ENCODE assay signal across 21 cellular contexts in the genomic region with DNA sequence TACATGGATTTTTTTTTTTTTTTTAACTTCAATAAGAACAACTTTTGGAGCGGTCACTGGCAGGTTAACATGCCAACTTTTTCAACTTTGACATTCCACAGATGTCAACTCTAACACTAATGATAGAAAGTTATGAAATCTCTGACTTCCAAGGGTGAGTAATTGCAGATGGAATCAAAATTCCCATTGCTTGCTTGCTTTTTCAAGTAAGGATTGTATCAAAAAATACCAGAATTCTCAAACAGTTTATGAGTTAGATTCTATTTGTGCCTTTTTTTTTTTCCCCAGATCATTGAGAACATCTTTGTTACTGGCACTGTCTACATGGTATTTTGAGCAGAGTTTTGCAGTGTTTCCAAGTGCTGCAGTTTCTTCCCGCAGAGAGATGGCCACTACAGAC. TPM values are rescaled to one million over a fixed set of nuclear protein-coding genes. Genes with fewer than 3 reads are reported as not detected.
A peak's percentile ranks its signal among the peaks of the same experiment; 100 is the strongest.
DNase-seq lines count a peak whose midpoint lies in the region; ATAC-seq and TF ChIP-seq lines count a peak whose summit lies in the region.
"Had no signal": no experiment of that assay in that cellular context is flagged by ENCODE, and none has a peak within 500 bp of the region (broad histone marks: within the 10 kb centered on the region; RNA-seq: fewer than 3 reads in every experiment).

No MANE protein-coding gene starts in this region.

- H3K36me3 ChIP-seq in breast epithelium = no peaks in the 10 kb centered on the region
- no peaks in the 10 kb centered on the region for H3K36me3 ChIP-seq in body of pancreas (replicated peaks in 1 of 2; ENCODE audit: insufficient read depth in 1 of 2, low read depth in 2 of 2)
- H3K36me3 ChIP-seq in left ventricle myocardium inferior = no peaks in the 10 kb centered on the region
- H3K36me3 ChIP-seq in spleen = no peaks in the 10 kb centered on the region
- H3K36me3 ChIP-seq: adrenal gland, neutrophil, suprapubic skin had no signal

- intact Hi-C loops in MCF 10A (cut with micrococcal nuclease) = no loop called here
- intact Hi-C loops in breast epithelium (cut with DNase I; ENCODE audit: low total_unique reads) = loop anchor here (2.0 kb wide), 1 partner anchor 14 kb away; no protein-coding TSS in a partner anchor
- intact Hi-C loops in body of pancreas (cut with DNase I) = loop anchor here (5.0 kb wide), 1 partner anchor 382 kb away; no protein-coding TSS in a partner anchor
- intact Hi-C loops in left ventricle myocardium inferior (cut with micrococcal nuclease) = loop anchor here (5.0 kb wide), 2 partner anchors 327 to 377 kb away; no protein-coding TSS in a partner anchor
- intact Hi-C loops in spleen (cut with DNase I; ENCODE audit: low total_unique reads) = loop anchor here (5.0 kb wide), 1 partner anchor 327 kb away; no protein-coding TSS in a partner anchor

- POLR2A ChIA-PET in MCF 10A (lab: Yijun Ruan, JAX) = no interaction called here

- H3K4me1 ChIP-seq in breast epithelium (no peaks in the 10 kb centered on the region), body of pancreas (no peaks in the 10 kb centered on the region), left ventricle myocardium inferior (no peaks in the 10 kb centered on the region), spleen (peaks cover 0 to 5% (median 0%) of the 10 kb centered on the region in 6 donors)
- H3K4me1 ChIP-seq: suprapubic skin had no signal

- H3K9me3 Mint-ChIP-seq in MCF 10A (ENCODE audit: unreplicated experiment) = no peaks in the 10 kb centered on the region
- H3K9me3 Mint-ChIP-seq: effector memory CD8-positive, alpha-beta T cell had no signal

- H3K4me1 Mint-ChIP-seq in MCF 10A (ENCODE audit: insufficient read depth, unreplicated experiment) = no peaks in the 10 kb centered on the region
- H3K4me1 Mint-ChIP-seq: activated CD4-positive, alpha-beta T cell treated with anti-CD3 and anti-CD28 coated beads for 36 hours had no signal

- H3K27ac Mint-ChIP-seq in MCF 10A (ENCODE audit: low read depth, unreplicated experiment) = no peak overlapping the region
- H3K27ac Mint-ChIP-seq: activated CD4-positive, alpha-beta T cell treated with anti-CD3 and anti-CD28 coated beads for 36 hours; effector memory CD8-positive, alpha-beta T cell had no signal

- BruUV-seq in MCF 10A (replicated peaks; lab: Mats Ljungman, UMichigan) = no TSS peak

- WGBS in body of pancreas, 2 donors = 54 to 58% methylated on average over 2 of the region's 2 CpGs
- WGBS in spleen, 5 donors = 76 to 89% (median 81%) methylated on average over 2 of the region's 2 CpGs

- H3K9me3 ChIP-seq in breast epithelium (no peaks in the 10 kb centered on the region), body of pancreas (no peaks in the 10 kb centered on the region), left ventricle myocardium inferior (replicated peaks) (peaks cover 6% of the 10 kb centered on the region), spleen (peaks cover 0 to 7% (median 2%) of the 10 kb centered on the region in 8 donors)
- H3K9me3 ChIP-seq: adrenal gland, mucosa of descending colon, neutrophil, suprapubic skin had no signal

- H3K4me3 ChIP-seq in breast epithelium (no peak overlapping the region), body of pancreas (no peak overlapping the region), left ventricle myocardium inferior (no peak overlapping the region), spleen (no peak overlapping the region)
- H3K4me3 ChIP-seq: adrenal gland, mucosa of descending colon, suprapubic skin had no signal

- no peaks in the 10 kb centered on the region for H3K36me3 Mint-ChIP-seq in MCF 10A (ENCODE audit: insufficient read depth, unreplicated experiment)

- TF ChIP-seq POLR2A in breast epithelium (IDR thresholded peaks at IDR 0.05) = no peak
- no peak for TF ChIP-seq POLR2A in body of pancreas (IDR thresholded peaks at IDR 0.05)
- TF ChIP-seq POLR2A in spleen (IDR thresholded peaks at IDR 0.05) = no peak

- CTCF ChIA-PET in MCF 10A (lab: Yijun Ruan, JAX) = interaction anchor here (2.2 to 4.5 kb wide), 5 partner anchors 13 to 381 kb away, joined by 7 to 36 read pairs (median 21); no protein-coding TSS in a partner anchor

- no peak for TF ChIP-seq CTCF in MCF 10A (IDR thresholded peaks at IDR 0.05; ENCODE audit: unreplicated experiment)
- TF ChIP-seq CTCF in breast epithelium (IDR thresholded peaks at IDR 0.05) = no peak
- no peak for TF ChIP-seq CTCF in body of pancreas (IDR thresholded peaks at IDR 0.05)
- no peak for TF ChIP-seq CTCF in left ventricle myocardium inferior (IDR thresholded peaks at IDR 0.05; ENCODE audit: borderline replicate concordance)
- no peak for TF ChIP-seq CTCF in spleen (IDR thresholded peaks at IDR 0.05 in 8 of 11, conservative IDR thresholded peaks at IDR 0.05 in 3 of 11)

- H3K27ac ChIP-seq in breast epithelium = no peak overlapping the region
- no peak overlapping the region for H3K27ac ChIP-seq in body of pancreas
- H3K27ac ChIP-seq in left ventricle myocardium inferior (replicated peaks) = peak overlapping the region; percentile 18
- H3K27ac ChIP-seq in spleen = peak overlapping the region in 1 of 8 donors; percentile 10
- H3K27ac ChIP-seq: 22Rv1, adrenal gland, neutrophil, suprapubic skin had no signal

- H3K27me3 Mint-ChIP-seq in MCF 10A (ENCODE audit: insufficient read depth, unreplicated experiment) = no peaks in the 10 kb centered on the region
- H3K27me3 Mint-ChIP-seq: activated CD4-positive, alpha-beta T cell treated with anti-CD3 and anti-CD28 coated beads for 36 hours had no signal

- H3K4me3 Mint-ChIP-seq in MCF 10A (ENCODE audit: unreplicated experiment) = no peak overlapping the region
- H3K4me3 Mint-ChIP-seq: activated CD4-positive, alpha-beta T cell treated with anti-CD3 and anti-CD28 coated beads for 36 hours; effector memory CD8-positive, alpha-beta T cell had no signal

- ATAC-seq in body of pancreas (peak; percentile 40), GM19463 (IDR thresholded peaks at IDR 0.05; ENCODE audit: unreplicated experiment) (no peak)
- ATAC-seq: activated CD4-positive, alpha-beta T cell treated with anti-CD3 and anti-CD28 coated beads for 36 hours; effector memory CD8-positive, alpha-beta T cell; mucosa of descending colon had no signal

- DNase-seq in MCF 10A (ENCODE audit: unreplicated experiment) (peak; percentile 27), breast epithelium (ENCODE audit: low spot score in 2 of 2) (no peak), body of pancreas (no peak), left ventricle myocardium inferior (no peak), stromal cell of bone marrow (ENCODE audit: low read depth) (peak; percentile 45), spleen (no peak), DMS79 (lab: John Stamatoyannopoulos, UW) (no peak)
- DNase-seq: activated CD4-positive, alpha-beta T cell treated with anti-CD3 and anti-CD28 coated beads for 36 hours; activated effector memory CD4-positive, alpha-beta T cell treated with anti-CD3 and anti-CD28 coated beads, Interleukin-2, amount 50 U/mL, for 16 hours; adrenal gland; effector memory CD8-positive, alpha-beta T cell; GOT3; mucosa of descending colon; NCI-H146; small intestine; stimulated activated CD8-positive, alpha-beta memory T cell treated with anti-CD3 and anti-CD28 coated beads, Interleukin-4, amount 100 ng/mL, for 48 hours; T1000 had no signal

- H3K27me3 ChIP-seq in breast epithelium = no peaks in the 10 kb centered on the region
- H3K27me3 ChIP-seq in body of pancreas = no peaks in the 10 kb centered on the region
- no peaks in the 10 kb centered on the region for H3K27me3 ChIP-seq in left ventricle myocardium inferior (ENCODE audit: low read depth)
- H3K27me3 ChIP-seq in spleen (replicated peaks in 1 of 7) = no peaks in the 10 kb centered on the region
- H3K27me3 ChIP-seq: adrenal gland, neutrophil, suprapubic skin had no signal

RNA-seq across cellular contexts. Expression of gene OTUD4, which starts 50.3 kb away (rescaled TPM):
- 66.2 and 68.0 TPM in 2 replicates for total RNA-seq in MCF 10A (2022)
- 10 to 100 TPM; 22.9 to 55.8 (median 35.7) TPM for total RNA-seq in breast epithelium
- 10 to 100 TPM; 13.0 to 37.9 TPM for total RNA-seq in body of pancreas
- 37.6 TPM for total RNA-seq in left ventricle myocardium inferior
- total RNA-seq in spleen = 10 to 100 TPM; 33.3 to 53.0 (median 46.5) TPM
- 10 to 100 TPM in 1 of 3 donors, 1 to 10 TPM in 2; 8.1 to 12.7 (median 8.5) TPM for polyA plus RNA-seq in spleen

Comparison
In these comparisons a context has a peak if more than half of its experiments do, and no peak if none do; other contexts are left out.
1. DNase-seq: peak in MCF 10A (single experiment) and stromal cell of bone marrow (single experiment); none in breast epithelium (0 of 2), body of pancreas (0 of 4), left ventricle myocardium inferior (single experiment), spleen (single experiment) and DMS79 (single experiment).